ENCODE assay signal across 18 cellular contexts in the genomic region with DNA sequence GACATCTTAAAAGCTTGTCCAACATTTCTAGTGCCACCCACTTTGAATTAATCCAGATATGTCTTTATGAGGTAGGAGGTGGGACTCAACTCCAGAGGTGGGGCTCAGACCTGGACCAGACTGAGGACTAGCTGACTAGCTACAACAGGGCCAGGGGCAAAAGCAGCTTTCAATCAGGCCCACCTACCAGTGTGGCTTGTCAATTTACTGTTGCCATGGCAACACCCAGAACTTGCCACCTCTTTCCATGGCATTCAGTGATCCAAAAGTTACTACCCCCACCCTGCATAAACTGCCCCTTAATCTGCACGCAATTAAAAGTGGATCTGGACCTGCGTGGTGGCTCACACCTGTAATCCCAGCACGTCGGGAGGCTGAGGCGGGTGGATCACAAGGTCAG.
A peak's percentile ranks its signal among the peaks of the same experiment; 100 is the strongest.
DNase-seq lines count a peak whose midpoint lies in the region; ATAC-seq, FAIRE-seq and TF ChIP-seq lines count a peak whose summit lies in the region.
"Had no signal": no experiment of that assay in that cellular context is flagged by ENCODE, and none has a peak within 500 bp of the region (broad histone marks: within the 10 kb centered on the region; RNA-seq: fewer than 3 reads in every experiment).

No MANE protein-coding gene starts in this region.

- DNase-seq in PC-3 (no peak), RWPE2 (ENCODE audit: low spot score) (no peak), bronchial epithelial cell (ENCODE audit: low read depth) (no peak), D721Med (ENCODE audit: insufficient read length, low spot score) (no peak), NCI-H128 (lab: John Stamatoyannopoulos, UW; ENCODE audit: unreplicated experiment) (no peak)
- DNase-seq: C1 segment of cervical spinal cord; Calu3; CD4-positive, alpha-beta memory T cell; COR-L47; DMS153; DND-41; GOT3; HFFc6 had no signal

- no peak overlapping the region for H3K4me3 ChIP-seq in PC-3 (ENCODE audit: low read length)
- H3K4me3 ChIP-seq in RWPE2 (ENCODE audit: severe bottlenecking), result no peak overlapping the region
- no peak overlapping the region for H3K4me3 ChIP-seq in bronchial epithelial cell (ENCODE audit: low read depth, low read length)
- H3K4me3 ChIP-seq: HAP-1 had no signal

- POLR2A ChIA-PET in PC-3 (lab: Charles Lee; ENCODE audit: unreplicated experiment), result no interaction called here

- H3K27ac ChIP-seq in PC-3 (ENCODE audit: low read length) (0 out of 2 replicates have a peak overlapping the region, but pooled peaks have one; percentile 89), RWPE2 (ENCODE audit: poor library complexity, severe bottlenecking) (peak overlapping the region; percentile 92)

- peaks cover 6% of the 10 kb centered on the region for H3F3A ChIP-seq in PC-3 (ENCODE audit: low read length, unreplicated experiment)

- intact Hi-C loops in PC-3 (cut with micrococcal nuclease), result loop anchor here (5.0 to 10.0 kb wide), 3 partner anchors 167 to 373 kb away; no protein-coding TSS in a partner anchor

- BruUV-seq in PC-3 (replicated peaks; lab: Mats Ljungman, UMichigan), result no TSS peak

- H3K9me3 ChIP-seq in PC-3 (ENCODE audit: low read length) (no peaks in the 10 kb centered on the region), RWPE2 (ENCODE audit: severe bottlenecking) (no peaks in the 10 kb centered on the region)
- H3K9me3 ChIP-seq: HAP-1 had no signal

- H2AFZ ChIP-seq in PC-3 (ENCODE audit: low read length), result no peak overlapping the region

- TF ChIP-seq CTCF in PC-3 (conservative IDR thresholded peaks at IDR 0.05; ENCODE audit: low read depth, low read length), result no peak
- no peak for TF ChIP-seq CTCF in RWPE2 (IDR thresholded peaks at IDR 0.05; ENCODE audit: poor library complexity, severe bottlenecking)
- no peak for TF ChIP-seq CTCF in bronchial epithelial cell (IDR thresholded peaks at IDR 0.05; ENCODE audit: insufficient read depth, low read length, severe bottlenecking)
- TF ChIP-seq CTCF in D721Med (IDR thresholded peaks at IDR 0.05; ENCODE audit: insufficient read depth, missing control alignments), result no peak

- H3K4me2 ChIP-seq in PC-3 (ENCODE audit: low read length), result no peak overlapping the region

- no peaks in the 10 kb centered on the region for H4K20me1 ChIP-seq in PC-3 (ENCODE audit: low read length)

- no peak overlapping the region for H3K9ac ChIP-seq in PC-3 (ENCODE audit: low read length)

- CTCF ChIA-PET in PC-3 (lab: Charles Lee), result no interaction called here

- no peak for ATAC-seq in PC-3
- no peak for ATAC-seq in RWPE2 (ENCODE audit: low read depth)
- ATAC-seq in HG03139 (IDR thresholded peaks at IDR 0.05; ENCODE audit: unreplicated experiment), result no peak

- no peaks in the 10 kb centered on the region for H3K27me3 ChIP-seq in PC-3 (ENCODE audit: low read length)
- H3K27me3 ChIP-seq in RWPE2 (ENCODE audit: insufficient read depth, poor library complexity, severe bottlenecking), result no peaks in the 10 kb centered on the region
- H3K27me3 ChIP-seq in bronchial epithelial cell (ENCODE audit: control insufficient read depth, insufficient read depth, low read length), result no peaks in the 10 kb centered on the region

- peak; percentile 13 for FAIRE-seq in bronchial epithelial cell (lab: Jason Lieb, UNC)
- no peak for FAIRE-seq in D721Med (lab: Jason Lieb, UNC)
- FAIRE-seq: G401.6, GM12892, H54 had no signal

- H3K4me1 ChIP-seq in PC-3 (ENCODE audit: insufficient read depth, low read length) (peaks cover 33% of the 10 kb centered on the region), RWPE2 (ENCODE audit: insufficient read depth, poor library complexity, severe bottlenecking) (peaks cover 23% of the 10 kb centered on the region)
- H3K4me1 ChIP-seq: HAP-1 had no signal

- H3K36me3 ChIP-seq in PC-3 (ENCODE audit: low read depth, low read length) (no peaks in the 10 kb centered on the region), RWPE2 (ENCODE audit: low read depth) (no peaks in the 10 kb centered on the region), bronchial epithelial cell (ENCODE audit: control insufficient read depth, insufficient read depth, low read length) (no peaks in the 10 kb centered on the region)
- H3K36me3 ChIP-seq: HAP-1 had no signal

- no peaks in the 10 kb centered on the region for H3K79me2 ChIP-seq in PC-3 (ENCODE audit: low read length)

- H3K9me2 ChIP-seq in PC-3 (replicated peaks; ENCODE audit: low read length), result no peaks in the 10 kb centered on the region
